2 cellular contexts compared by ENCODE assay signal in genomic region chr11:60994450-60995135, GRCh38.
TF ChIP-seq lines count a peak whose summit lies in the region.

No MANE protein-coding gene starts in this region.

TF ChIP-seq in A549, 52 proteins besides CTCF, POLR2A, EP300 and RAD21:
- TF ChIP-seq HOXB13 (CRISPR knock-in tag; IDR thresholded peaks at IDR 0.05; ENCODE audit: low read depth), result no peak
- TF ChIP-seq, protein P1, sequence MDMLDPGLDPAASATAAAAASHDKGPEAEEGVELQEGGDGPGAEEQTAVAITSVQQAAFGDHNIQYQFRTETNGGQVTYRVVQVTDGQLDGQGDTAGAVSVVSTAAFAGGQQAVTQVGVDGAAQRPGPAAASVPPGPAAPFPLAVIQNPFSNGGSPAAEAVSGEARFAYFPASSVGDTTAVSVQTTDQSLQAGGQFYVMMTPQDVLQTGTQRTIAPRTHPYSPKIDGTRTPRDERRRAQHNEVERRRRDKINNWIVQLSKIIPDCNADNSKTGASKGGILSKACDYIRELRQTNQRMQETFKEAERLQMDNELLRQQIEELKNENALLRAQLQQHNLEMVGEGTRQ (IDR thresholded peaks at IDR 0.05), result no peak
- no peak for TF ChIP-seq CHD2 (IDR thresholded peaks at IDR 0.05; ENCODE audit: low read length, partially characterized antibody)
- no peak for TF ChIP-seq EHF (CRISPR knock-in tag; IDR thresholded peaks at IDR 0.05)
- no peak for TF ChIP-seq SMC3 (IDR thresholded peaks at IDR 0.05)
- TF ChIP-seq, protein P2, sequence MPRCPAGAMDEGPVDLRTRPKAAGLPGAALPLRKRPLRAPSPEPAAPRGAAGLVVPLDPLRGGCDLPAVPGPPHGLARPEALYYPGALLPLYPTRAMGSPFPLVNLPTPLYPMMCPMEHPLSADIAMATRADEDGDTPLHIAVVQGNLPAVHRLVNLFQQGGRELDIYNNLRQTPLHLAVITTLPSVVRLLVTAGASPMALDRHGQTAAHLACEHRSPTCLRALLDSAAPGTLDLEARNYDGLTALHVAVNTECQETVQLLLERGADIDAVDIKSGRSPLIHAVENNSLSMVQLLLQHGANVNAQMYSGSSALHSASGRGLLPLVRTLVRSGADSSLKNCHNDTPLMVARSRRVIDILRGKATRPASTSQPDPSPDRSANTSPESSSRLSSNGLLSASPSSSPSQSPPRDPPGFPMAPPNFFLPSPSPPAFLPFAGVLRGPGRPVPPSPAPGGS (IDR thresholded peaks at IDR 0.05), result no peak
- TF ChIP-seq TFCP2L1 (CRISPR knock-in tag; IDR thresholded peaks at IDR 0.05), result no peak
- no peak for TF ChIP-seq CBX8 (IDR thresholded peaks at IDR 0.05)
- no peak for TF ChIP-seq ZFP36 (IDR thresholded peaks at IDR 0.05; ENCODE audit: borderline replicate concordance, partially characterized antibody)
- TF ChIP-seq HEYL (CRISPR knock-in tag; IDR thresholded peaks at IDR 0.05), result no peak
- TF ChIP-seq EHMT2 (IDR thresholded peaks at IDR 0.05; ENCODE audit: low read depth), result no peak
- TF ChIP-seq REST (IDR thresholded peaks at IDR 0.05), result no peak
- TF ChIP-seq ESRRA (IDR thresholded peaks at IDR 0.05; ENCODE audit: borderline replicate concordance, low read length), result no peak
- TF ChIP-seq SREBF2 (IDR thresholded peaks at IDR 0.05), result no peak

TF ChIP-seq in GM23338, 12 proteins besides CTCF, POLR2A, EP300 and RAD21:
- no peak for TF ChIP-seq STAT1 (IDR thresholded peaks at IDR 0.05; ENCODE audit: unreplicated experiment)
- TF ChIP-seq NANOG (IDR thresholded peaks at IDR 0.05; ENCODE audit: borderline replicate concordance), result no peak
- no peak for TF ChIP-seq JUNB (IDR thresholded peaks at IDR 0.05; ENCODE audit: unreplicated experiment)
- TF ChIP-seq CREB1 (CRISPR knock-in tag; IDR thresholded peaks at IDR 0.05; ENCODE audit: low read depth), result no peak
- no peak for TF ChIP-seq ZNF114 (CRISPR knock-in tag; IDR thresholded peaks at IDR 0.05)
- TF ChIP-seq POLR2AphosphoS5 (IDR thresholded peaks at IDR 0.05; ENCODE audit: low read depth), result no peak
- TF ChIP-seq, protein P3, sequence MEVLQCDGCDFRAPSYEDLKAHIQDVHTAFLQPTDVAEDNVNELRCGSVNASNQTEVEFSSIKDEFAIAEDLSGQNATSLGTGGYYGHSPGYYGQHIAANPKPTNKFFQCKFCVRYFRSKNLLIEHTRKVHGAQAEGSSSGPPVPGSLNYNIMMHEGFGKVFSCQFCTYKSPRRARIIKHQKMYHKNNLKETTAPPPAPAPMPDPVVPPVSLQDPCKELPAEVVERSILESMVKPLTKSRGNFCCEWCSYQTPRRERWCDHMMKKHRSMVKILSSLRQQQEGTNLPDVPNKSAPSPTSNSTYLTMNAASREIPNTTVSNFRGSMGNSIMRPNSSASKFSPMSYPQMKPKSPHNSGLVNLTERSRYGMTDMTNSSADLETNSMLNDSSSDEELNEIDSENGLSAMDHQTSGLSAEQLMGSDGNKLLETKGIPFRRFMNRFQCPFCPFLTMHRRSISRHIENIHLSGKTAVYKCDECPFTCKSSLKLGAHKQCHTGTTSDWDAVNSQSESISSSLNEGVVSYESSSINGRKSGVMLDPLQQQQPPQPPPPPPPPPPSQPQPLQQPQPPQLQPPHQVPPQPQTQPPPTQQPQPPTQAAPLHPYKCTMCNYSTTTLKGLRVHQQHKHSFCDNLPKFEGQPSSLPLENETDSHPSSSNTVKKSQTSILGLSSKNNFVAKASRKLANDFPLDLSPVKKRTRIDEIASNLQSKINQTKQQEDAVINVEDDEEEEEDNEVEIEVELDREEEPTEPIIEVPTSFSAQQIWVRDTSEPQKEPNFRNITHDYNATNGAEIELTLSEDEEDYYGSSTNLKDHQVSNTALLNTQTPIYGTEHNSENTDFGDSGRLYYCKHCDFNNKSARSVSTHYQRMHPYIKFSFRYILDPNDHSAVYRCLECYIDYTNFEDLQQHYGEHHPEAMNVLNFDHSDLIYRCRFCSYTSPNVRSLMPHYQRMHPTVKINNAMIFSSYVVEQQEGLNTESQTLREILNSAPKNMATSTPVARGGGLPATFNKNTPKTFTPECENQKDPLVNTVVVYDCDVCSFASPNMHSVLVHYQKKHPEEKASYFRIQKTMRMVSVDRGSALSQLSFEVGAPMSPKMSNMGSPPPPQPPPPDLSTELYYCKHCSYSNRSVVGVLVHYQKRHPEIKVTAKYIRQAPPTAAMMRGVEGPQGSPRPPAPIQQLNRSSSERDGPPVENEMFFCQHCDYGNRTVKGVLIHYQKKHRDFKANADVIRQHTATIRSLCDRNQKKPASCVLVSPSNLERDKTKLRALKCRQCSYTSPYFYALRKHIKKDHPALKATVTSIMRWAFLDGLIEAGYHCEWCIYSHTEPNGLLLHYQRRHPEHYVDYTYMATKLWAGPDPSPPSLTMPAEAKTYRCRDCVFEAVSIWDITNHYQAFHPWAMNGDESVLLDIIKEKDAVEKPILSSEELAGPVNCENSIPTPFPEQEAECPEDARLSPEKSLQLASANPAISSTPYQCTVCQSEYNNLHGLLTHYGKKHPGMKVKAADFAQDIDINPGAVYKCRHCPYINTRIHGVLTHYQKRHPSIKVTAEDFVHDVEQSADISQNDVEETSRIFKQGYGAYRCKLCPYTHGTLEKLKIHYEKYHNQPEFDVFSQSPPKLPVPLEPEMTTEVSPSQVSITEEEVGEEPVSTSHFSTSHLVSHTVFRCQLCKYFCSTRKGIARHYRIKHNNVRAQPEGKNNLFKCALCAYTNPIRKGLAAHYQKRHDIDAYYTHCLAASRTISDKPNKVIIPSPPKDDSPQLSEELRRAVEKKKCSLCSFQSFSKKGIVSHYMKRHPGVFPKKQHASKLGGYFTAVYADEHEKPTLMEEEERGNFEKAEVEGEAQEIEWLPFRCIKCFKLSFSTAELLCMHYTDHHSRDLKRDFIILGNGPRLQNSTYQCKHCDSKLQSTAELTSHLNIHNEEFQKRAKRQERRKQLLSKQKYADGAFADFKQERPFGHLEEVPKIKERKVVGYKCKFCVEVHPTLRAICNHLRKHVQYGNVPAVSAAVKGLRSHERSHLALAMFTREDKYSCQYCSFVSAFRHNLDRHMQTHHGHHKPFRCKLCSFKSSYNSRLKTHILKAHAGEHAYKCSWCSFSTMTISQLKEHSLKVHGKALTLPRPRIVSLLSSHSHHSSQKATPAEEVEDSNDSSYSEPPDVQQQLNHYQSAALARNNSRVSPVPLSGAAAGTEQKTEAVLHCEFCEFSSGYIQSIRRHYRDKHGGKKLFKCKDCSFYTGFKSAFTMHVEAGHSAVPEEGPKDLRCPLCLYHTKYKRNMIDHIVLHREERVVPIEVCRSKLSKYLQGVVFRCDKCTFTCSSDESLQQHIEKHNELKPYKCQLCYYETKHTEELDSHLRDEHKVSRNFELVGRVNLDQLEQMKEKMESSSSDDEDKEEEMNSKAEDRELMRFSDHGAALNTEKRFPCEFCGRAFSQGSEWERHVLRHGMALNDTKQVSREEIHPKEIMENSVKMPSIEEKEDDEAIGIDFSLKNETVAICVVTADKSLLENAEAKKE (CRISPR knock-in tag; IDR thresholded peaks at IDR 0.05), result no peak
- no peak for TF ChIP-seq EZH2 (IDR thresholded peaks at IDR 0.05; ENCODE audit: low read depth, unreplicated experiment)
- TF ChIP-seq REST (IDR thresholded peaks at IDR 0.05; ENCODE audit: unreplicated experiment), result no peak
- TF ChIP-seq ETS1 (IDR thresholded peaks at IDR 0.05), result no peak
- TF ChIP-seq EZH2phosphoT487 (IDR thresholded peaks at IDR 0.05; ENCODE audit: unreplicated experiment), result no peak
- TF ChIP-seq ZNF331 (CRISPR knock-in tag; IDR thresholded peaks at IDR 0.05; ENCODE audit: low read depth), result no peak
